Comparison of ENCODE assay signal across 21 cellular contexts in the genomic region with DNA sequence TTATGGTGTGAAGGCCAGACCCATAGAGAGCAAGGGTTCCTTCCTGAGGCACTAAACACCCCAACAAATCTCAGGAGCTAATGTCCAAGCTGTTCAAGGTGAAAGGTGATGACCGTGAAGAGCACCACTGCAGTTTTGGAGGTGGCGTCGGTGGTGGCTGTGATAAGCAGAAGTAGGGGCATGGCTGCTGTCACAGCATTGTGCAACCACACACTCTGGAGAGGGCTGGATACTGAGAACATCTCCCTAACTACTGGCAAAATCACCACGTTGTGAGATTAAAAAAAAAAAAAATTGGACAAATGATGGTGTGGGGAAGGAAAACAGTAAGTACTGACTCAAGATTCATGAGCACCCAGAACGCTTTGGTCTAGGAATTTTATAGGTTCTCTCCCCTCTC.
"Had no signal": no experiment of that assay in that cellular context is flagged by ENCODE, and none has a peak within 500 bp of the region (broad histone marks: within the 10 kb centered on the region; RNA-seq: fewer than 3 reads in every experiment).

No MANE protein-coding gene starts in this region.

- H3K27ac ChIP-seq: body of pancreas, lower lobe of right lung, testis, uterus, WERI-Rb-1 had no signal

- H3K9me3 Mint-ChIP-seq: activated CD8-positive, alpha-beta T cell treated with anti-CD3 and anti-CD28 coated beads for 36 hours; nephron progenitor cell had no signal

- H3K36me3 ChIP-seq: lower lobe of right lung, uterus, WERI-Rb-1 had no signal

- H3K27me3 Mint-ChIP-seq: activated CD4-positive, alpha-beta T cell treated with anti-CD3 and anti-CD28 coated beads, Interleukin-2, amount 10 ng/mL, durations not matched to agents 7 days and 5 days; activated CD8-positive, alpha-beta memory T cell treated with anti-CD3 and anti-CD28 coated beads, Interleukin-2, amount 10 ng/mL, durations not matched to agents 7 days and 5 days; activated CD8-positive, alpha-beta T cell treated with anti-CD3 and anti-CD28 coated beads for 36 hours; activated naive CD4-positive, alpha-beta T cell treated with anti-CD3 and anti-CD28 coated beads, Interleukin-2, amount 50 U/mL, for 24 hours had no signal

- H3K4me1 Mint-ChIP-seq: activated CD4-positive, alpha-beta T cell treated with anti-CD3 and anti-CD28 coated beads, Interleukin-2, amount 10 ng/mL, durations not matched to agents 7 days and 5 days; activated CD8-positive, alpha-beta memory T cell treated with anti-CD3 and anti-CD28 coated beads, Interleukin-2, amount 10 ng/mL, durations not matched to agents 7 days and 5 days; activated naive CD4-positive, alpha-beta T cell treated with anti-CD3 and anti-CD28 coated beads, Interleukin-2, amount 50 U/mL, for 24 hours; nephron progenitor cell had no signal

- H3K9me3 ChIP-seq: body of pancreas, lower lobe of right lung, mucosa of descending colon, testis, uterus had no signal

- H3K27me3 ChIP-seq: body of pancreas, testis, uterus had no signal

- H3K27ac Mint-ChIP-seq: activated CD4-positive, alpha-beta T cell treated with anti-CD3 and anti-CD28 coated beads, Interleukin-2, amount 10 ng/mL, durations not matched to agents 7 days and 5 days; activated CD8-positive, alpha-beta memory T cell treated with anti-CD3 and anti-CD28 coated beads, Interleukin-2, amount 10 ng/mL, durations not matched to agents 7 days and 5 days; activated CD8-positive, alpha-beta T cell treated with anti-CD3 and anti-CD28 coated beads for 36 hours; activated naive CD4-positive, alpha-beta T cell treated with anti-CD3 and anti-CD28 coated beads, Interleukin-2, amount 50 U/mL, for 24 hours; activated T-helper 1 cell treated with anti-CD3 and anti-CD28 coated beads, Interleukin-12 subunit alpha, Interleukin-12 subunit beta, Interleukin-2, Interleukin-4 antibody, amounts not matched to agents 30 ng/mL and 10 ng/mL and 1 ng/mL, durations not matched to agents 14 hours and 24 hours and 36 hours had no signal

- H3K4me3 Mint-ChIP-seq: activated CD4-positive, alpha-beta T cell treated with anti-CD3 and anti-CD28 coated beads, Interleukin-2, amount 10 ng/mL, durations not matched to agents 7 days and 5 days; activated CD8-positive, alpha-beta memory T cell treated with anti-CD3 and anti-CD28 coated beads, Interleukin-2, amount 10 ng/mL, durations not matched to agents 7 days and 5 days; activated CD8-positive, alpha-beta T cell treated with anti-CD3 and anti-CD28 coated beads for 36 hours; activated naive CD4-positive, alpha-beta T cell treated with anti-CD3 and anti-CD28 coated beads, Interleukin-2, amount 50 U/mL, for 24 hours; activated T-helper 1 cell treated with anti-CD3 and anti-CD28 coated beads, Interleukin-12 subunit alpha, Interleukin-12 subunit beta, Interleukin-2, Interleukin-4 antibody, amounts not matched to agents 30 ng/mL and 10 ng/mL and 1 ng/mL, durations not matched to agents 14 hours and 24 hours and 36 hours; nephron progenitor cell had no signal

- DNase-seq: activated CD4-positive, alpha-beta T cell treated with anti-CD3 and anti-CD28 coated beads, Interleukin-2, amount 10 ng/mL, durations not matched to agents 7 days and 5 days; activated CD4-positive, CD25-positive, alpha-beta regulatory T cell treated with anti-CD3 and anti-CD28 coated beads, Interleukin-2, amount 50 U/mL, for 72 hours; activated CD8-positive, alpha-beta memory T cell treated with anti-CD3 and anti-CD28 coated beads, Interleukin-2, amount 10 ng/mL, durations not matched to agents 7 days and 5 days; activated CD8-positive, alpha-beta T cell treated with anti-CD3 and anti-CD28 coated beads for 36 hours; activated gamma-delta T cell treated with Interleukin-2 at 50 U/mL for 16 hours; activated T-cell treated with anti-CD3 and anti-CD28 coated beads for 4 hours; body of pancreas; effector memory CD4-positive, alpha-beta T cell; left colon; lower lobe of right lung; mucosa of descending colon; nephron progenitor cell; nucleus accumbens; stimulated activated CD4-positive, alpha-beta T cell treated with anti-CD3 and anti-CD28 coated beads, Interleukin-2, amount 100 ng/mL, for 48 hours; stimulated activated naive CD4-positive, alpha-beta T cell; testis; trophoblast cell; uterus; WERI-Rb-1 had no signal

- H3K4me3 ChIP-seq: body of pancreas, lower lobe of right lung, mucosa of descending colon, testis, uterus had no signal

- ATAC-seq: activated CD8-positive, alpha-beta memory T cell treated with anti-CD3 and anti-CD28 coated beads, Interleukin-2, amount 10 ng/mL, durations not matched to agents 7 days and 5 days; activated CD8-positive, alpha-beta T cell treated with anti-CD3 and anti-CD28 coated beads for 36 hours; body of pancreas; left colon; lower lobe of right lung; mucosa of descending colon had no signal

- H3K36me3 Mint-ChIP-seq: activated CD8-positive, alpha-beta memory T cell treated with anti-CD3 and anti-CD28 coated beads, Interleukin-2, amount 10 ng/mL, durations not matched to agents 7 days and 5 days had no signal

- H3K4me1 ChIP-seq: body of pancreas, lower lobe of right lung, testis, uterus had no signal
